10 cellular contexts compared by ENCODE assay signal in the genomic region with DNA sequence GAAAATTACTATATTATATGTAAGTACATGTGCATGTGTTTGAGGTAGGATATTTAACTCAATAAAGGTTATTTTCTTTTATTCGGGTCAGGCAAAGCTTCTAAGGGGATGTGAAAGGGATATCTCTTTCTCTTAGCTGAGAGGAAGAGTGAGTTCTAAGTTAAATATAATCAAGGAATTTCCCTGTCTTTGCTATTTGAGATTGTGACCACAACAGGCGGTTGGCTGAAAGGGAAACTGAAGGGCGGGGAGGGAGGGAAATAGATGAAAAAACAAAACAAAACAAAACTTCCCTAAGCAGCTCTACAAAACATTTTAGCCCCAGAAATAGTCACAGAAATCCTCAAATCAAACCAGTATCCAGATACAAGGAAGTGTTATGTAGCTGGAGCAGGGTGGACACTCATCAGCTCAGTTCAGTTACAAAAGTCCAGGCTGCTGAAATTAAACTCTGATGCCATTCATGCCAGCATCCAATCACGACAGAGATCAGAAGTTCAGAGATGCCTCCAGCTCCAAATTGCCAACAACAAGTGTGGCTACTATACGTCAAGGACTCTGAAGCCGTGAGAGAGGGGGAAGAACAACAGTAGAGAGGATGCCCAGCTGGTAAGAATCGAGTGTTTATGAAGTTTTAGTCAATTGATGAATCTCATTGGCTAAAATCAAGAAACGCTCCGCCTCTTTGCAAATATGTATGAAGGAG. TPM values are rescaled to one million over a fixed set of nuclear protein-coding genes. Genes with fewer than 3 reads are reported as not detected.
DNase-seq lines count a peak whose midpoint lies in the region; ATAC-seq and TF ChIP-seq lines count a peak whose summit lies in the region.
"Had no signal": no experiment of that assay in that cellular context is flagged by ENCODE, and none has a peak within 500 bp of the region (broad histone marks: within the 10 kb centered on the region; RNA-seq: fewer than 3 reads in every experiment).

No MANE protein-coding gene starts in this region.

- no peak overlapping the region for H3K27ac Mint-ChIP-seq in endodermal cell

- H3K4me1 ChIP-seq in heart right ventricle (peaks cover 0 to 23% (median 8%) of the 10 kb centered on the region in 9 donors), adipocyte (ENCODE audit: control insufficient read depth, insufficient read depth, low read length) (peaks cover 15% of the 10 kb centered on the region), tibial artery (peaks cover 0 to 24% (median 10%) of the 10 kb centered on the region in 4 donors), endodermal cell (ENCODE audit: control insufficient read depth, insufficient read depth, low read length) (no peaks in the 10 kb centered on the region)

- no peaks in the 10 kb centered on the region for H3K9me3 ChIP-seq in heart right ventricle
- H3K9me3 ChIP-seq in adipocyte (ENCODE audit: control insufficient read depth, low read length): no peaks in the 10 kb centered on the region
- H3K9me3 ChIP-seq in tibial artery: no peaks in the 10 kb centered on the region
- no peaks in the 10 kb centered on the region for H3K9me3 ChIP-seq in endodermal cell (ENCODE audit: control insufficient read depth, low read length)

- ATAC-seq in heart right ventricle (peak in 6 of 8 donors; percentile 51 to 78 (median 68)), Right ventricle myocardium inferior (no peak), HG03159 (IDR thresholded peaks at IDR 0.05; ENCODE audit: unreplicated experiment) (peak; percentile 44)

- H3K27ac ChIP-seq in heart right ventricle (peak overlapping the region in 9 of 10 donors; percentile 8 to 70 (median 38)), tibial artery (peak overlapping the region; percentile 47 to 51), endodermal cell (ENCODE audit: low read depth, low read length) (no peak overlapping the region)
- H3K27ac ChIP-seq: epithelial cell of prostate had no signal

- H3K27me3 Mint-ChIP-seq in endodermal cell (ENCODE audit: insufficient read depth): no peaks in the 10 kb centered on the region

- intact Hi-C loops in heart right ventricle (cut with DNase I) (no loop called here), Right ventricle myocardium inferior (cut with DNase I) (no loop called here), tibial artery (cut with DNase I; ENCODE audit: low total_unique reads) (no loop called here)

- WGBS in heart right ventricle, 2 donors: 46 to 50% methylated on average over 9 of the region's 9 CpGs
- WGBS in endodermal cell (ENCODE audit: insufficient coverage in 1 of 2, insufficient read length in 1 of 2), 2 experiments: 91 to 94% methylated on average over 6 to 8 of the region's 9 CpGs

- H3K9ac ChIP-seq in adipocyte (ENCODE audit: low read length): no peak overlapping the region
- H3K9ac ChIP-seq in endodermal cell (ENCODE audit: extremely low read depth, low read length, poor library complexity, severe bottlenecking): no peak overlapping the region

- TF ChIP-seq CTCF in heart right ventricle (IDR thresholded peaks at IDR 0.05): no peak
- no peak for TF ChIP-seq CTCF in tibial artery (IDR thresholded peaks at IDR 0.05)
- no peak for TF ChIP-seq CTCF in endodermal cell (conservative IDR thresholded peaks at IDR 0.05)

- H3K4me1 Mint-ChIP-seq in endodermal cell: peaks cover 9% of the 10 kb centered on the region

- H3K27me3 ChIP-seq in heart right ventricle (no peaks in the 10 kb centered on the region), adipocyte (replicated peaks; ENCODE audit: control insufficient read depth, insufficient read depth, low read length) (no peaks in the 10 kb centered on the region), tibial artery (no peaks in the 10 kb centered on the region), endodermal cell (ENCODE audit: control insufficient read depth, insufficient read depth, low read length, poor library complexity, severe bottlenecking) (no peaks in the 10 kb centered on the region)

- no peaks in the 10 kb centered on the region for H3K36me3 ChIP-seq in heart right ventricle
- no peaks in the 10 kb centered on the region for H3K36me3 ChIP-seq in adipocyte (ENCODE audit: control insufficient read depth, insufficient read depth, low read length, severe bottlenecking)
- H3K36me3 ChIP-seq in tibial artery: no peaks in the 10 kb centered on the region
- no peaks in the 10 kb centered on the region for H3K36me3 ChIP-seq in endodermal cell (ENCODE audit: control insufficient read depth, insufficient read depth, low read length)

- no peak overlapping the region for H3K4me3 Mint-ChIP-seq in endodermal cell

- H3K36me3 Mint-ChIP-seq in endodermal cell (ENCODE audit: low read depth): no peaks in the 10 kb centered on the region

- no peaks in the 10 kb centered on the region for H3K9me3 Mint-ChIP-seq in endodermal cell

- DNase-seq in heart right ventricle (peak in 1 of 2 donors; percentile 4), Right ventricle myocardium inferior (ENCODE audit: missing footprints) (no peak), adipocyte (ENCODE audit: low read depth) (peak; percentile 9), tibial artery (no peak), NCI-H345 treated with DMSO at 0.1 percent for 48 hours (lab: John Stamatoyannopoulos, UW; ENCODE audit: unreplicated experiment) (no peak), endodermal cell (no peak), iPS-NIHi7 (ENCODE audit: extremely low spot score) (no peak)
- DNase-seq: RPMI8226 had no signal

- H3K4me3 ChIP-seq in heart right ventricle (peak overlapping the region in 8 of 10 donors; percentile 3 to 50 (median 38)), adipocyte (ENCODE audit: low read length) (no peak overlapping the region), tibial artery (peak overlapping the region; percentile 4 to 24), endodermal cell (ENCODE audit: low read length) (no peak overlapping the region)

RNA-seq across cellular contexts. Expression of a gene that starts 0.4 kb away (rescaled TPM):
- total RNA-seq in heart right ventricle (1 to 10 TPM in 3 of 10 donors, under 1 TPM in 7; 0.07 to 1.5 (median 0.66) TPM), Right ventricle myocardium inferior (not detected), endodermal cell (not detected)
- polyA plus RNA-seq in heart right ventricle: under 1 TPM; 0.09 to 0.22 TPM
- polyA plus RNA-seq in endodermal cell (2013, experiment 1 of 2): 0.21 TPM
- polyA plus RNA-seq in endodermal cell (2013, experiment 2 of 2): 0.21 TPM

Comparison
In these comparisons a context has a peak if more than half of its experiments do, and no peak if none do; other contexts are left out.
1. H3K4me3 ChIP-seq: peak in heart right ventricle (8 of 10) and tibial artery (2 of 2); none in adipocyte (single experiment) and endodermal cell (single experiment).